ENCODE assay signal across 1 cellular context in genomic region chrX:84064164-84064563, GRCh38.
TF ChIP-seq lines count a peak whose summit lies in the region.

No MANE protein-coding gene starts in this region.

TF ChIP-seq in SK-N-SH treated with all-trans-retinoic acid at 6 μM for 48 hours, 23 proteins besides CTCF, POLR2A, EP300 and RAD21 (continued from another document):
- TF ChIP-seq, protein P1, sequence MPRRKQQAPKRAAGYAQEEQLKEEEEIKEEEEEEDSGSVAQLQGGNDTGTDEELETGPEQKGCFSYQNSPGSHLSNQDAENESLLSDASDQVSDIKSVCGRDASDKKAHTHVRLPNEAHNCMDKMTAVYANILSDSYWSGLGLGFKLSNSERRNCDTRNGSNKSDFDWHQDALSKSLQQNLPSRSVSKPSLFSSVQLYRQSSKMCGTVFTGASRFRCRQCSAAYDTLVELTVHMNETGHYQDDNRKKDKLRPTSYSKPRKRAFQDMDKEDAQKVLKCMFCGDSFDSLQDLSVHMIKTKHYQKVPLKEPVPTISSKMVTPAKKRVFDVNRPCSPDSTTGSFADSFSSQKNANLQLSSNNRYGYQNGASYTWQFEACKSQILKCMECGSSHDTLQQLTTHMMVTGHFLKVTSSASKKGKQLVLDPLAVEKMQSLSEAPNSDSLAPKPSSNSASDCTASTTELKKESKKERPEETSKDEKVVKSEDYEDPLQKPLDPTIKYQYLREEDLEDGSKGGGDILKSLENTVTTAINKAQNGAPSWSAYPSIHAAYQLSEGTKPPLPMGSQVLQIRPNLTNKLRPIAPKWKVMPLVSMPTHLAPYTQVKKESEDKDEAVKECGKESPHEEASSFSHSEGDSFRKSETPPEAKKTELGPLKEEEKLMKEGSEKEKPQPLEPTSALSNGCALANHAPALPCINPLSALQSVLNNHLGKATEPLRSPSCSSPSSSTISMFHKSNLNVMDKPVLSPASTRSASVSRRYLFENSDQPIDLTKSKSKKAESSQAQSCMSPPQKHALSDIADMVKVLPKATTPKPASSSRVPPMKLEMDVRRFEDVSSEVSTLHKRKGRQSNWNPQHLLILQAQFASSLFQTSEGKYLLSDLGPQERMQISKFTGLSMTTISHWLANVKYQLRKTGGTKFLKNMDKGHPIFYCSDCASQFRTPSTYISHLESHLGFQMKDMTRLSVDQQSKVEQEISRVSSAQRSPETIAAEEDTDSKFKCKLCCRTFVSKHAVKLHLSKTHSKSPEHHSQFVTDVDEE (CRISPR knock-in tag; IDR thresholded peaks at IDR 0.05) = no peak
- no peak for TF ChIP-seq TCF4 (CRISPR knock-in tag; IDR thresholded peaks at IDR 0.05; ENCODE audit: borderline replicate concordance)
- no peak for TF ChIP-seq CSDC2 (CRISPR knock-in tag; IDR thresholded peaks at IDR 0.05)
- no peak for TF ChIP-seq ZC3H10 (CRISPR knock-in tag; IDR thresholded peaks at IDR 0.05)
- no peak for TF ChIP-seq PPARA (CRISPR knock-in tag; IDR thresholded peaks at IDR 0.05; ENCODE audit: borderline replicate concordance)
- TF ChIP-seq GLIS3 (CRISPR knock-in tag; IDR thresholded peaks at IDR 0.05) = no peak
